1 cellular context compared by ENCODE assay signal in the genomic region with DNA sequence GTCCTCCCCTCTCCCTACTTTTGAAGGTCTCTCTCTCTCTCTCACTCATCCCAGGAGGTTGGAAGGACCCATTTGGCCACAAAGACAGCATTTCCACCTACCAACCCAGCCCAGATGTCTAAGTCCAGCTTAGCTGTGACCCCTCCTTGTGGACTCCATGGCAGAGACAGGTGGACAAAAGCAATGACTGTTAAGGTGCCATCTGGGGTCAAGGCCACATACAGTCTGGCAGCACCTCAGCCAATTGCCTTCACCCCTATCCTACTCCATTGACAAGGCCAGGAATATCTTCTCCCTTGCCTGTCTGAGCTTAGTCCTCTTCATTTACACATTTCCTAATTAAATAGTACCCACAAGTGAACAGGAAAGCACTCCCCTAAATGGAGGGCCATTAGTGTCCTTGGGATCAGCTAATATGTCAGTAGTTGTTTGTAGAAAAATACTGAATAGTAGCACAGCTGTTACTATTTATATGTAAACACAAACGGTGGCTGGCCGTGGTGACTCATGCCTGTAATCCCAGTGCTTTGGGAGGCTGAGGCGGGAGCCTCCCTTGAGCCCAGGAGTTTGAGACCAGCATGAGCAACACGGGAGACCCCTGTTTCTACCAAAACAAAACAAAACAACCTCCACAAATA.
TF ChIP-seq lines count a peak whose summit lies in the region.

No MANE protein-coding gene starts in this region.

TF ChIP-seq in HepG2, 621 proteins besides CTCF, POLR2A, EP300 and RAD21 (continued from another document and continues in another):
- TF ChIP-seq, protein P1, sequence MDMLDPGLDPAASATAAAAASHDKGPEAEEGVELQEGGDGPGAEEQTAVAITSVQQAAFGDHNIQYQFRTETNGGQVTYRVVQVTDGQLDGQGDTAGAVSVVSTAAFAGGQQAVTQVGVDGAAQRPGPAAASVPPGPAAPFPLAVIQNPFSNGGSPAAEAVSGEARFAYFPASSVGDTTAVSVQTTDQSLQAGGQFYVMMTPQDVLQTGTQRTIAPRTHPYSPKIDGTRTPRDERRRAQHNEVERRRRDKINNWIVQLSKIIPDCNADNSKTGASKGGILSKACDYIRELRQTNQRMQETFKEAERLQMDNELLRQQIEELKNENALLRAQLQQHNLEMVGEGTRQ (IDR thresholded peaks at IDR 0.05; ENCODE audit: low read depth, low read length) = no peak
- TF ChIP-seq, protein P1 (CRISPR knock-in tag; IDR thresholded peaks at IDR 0.05; ENCODE audit: borderline replicate concordance) = no peak; the same call in 1 of the 2 replicates
- TF ChIP-seq ZSCAN31 (CRISPR knock-in tag; IDR thresholded peaks at IDR 0.05; ENCODE audit: low read depth) (peak; percentile 51; the same call in 1 of the 2 replicates), EEA1 (CRISPR knock-in tag; IDR thresholded peaks at IDR 0.05; ENCODE audit: borderline replicate concordance) (no peak), MEIS2 (CRISPR knock-in tag; IDR thresholded peaks at IDR 0.05) (peak; percentile 84; the same call in 1 of the 2 replicates), ZNF205 (CRISPR knock-in tag; IDR thresholded peaks at IDR 0.05) (no peak), ZKSCAN1 (IDR thresholded peaks at IDR 0.05; ENCODE audit: low read length) (no peak), ASH2L (IDR thresholded peaks at IDR 0.05; ENCODE audit: insufficient read length, low read depth, low read length) (peak; percentile 93), HMGA1 (CRISPR knock-in tag; conservative IDR thresholded peaks at IDR 0.05) (no peak), MXD1 (CRISPR knock-in tag; IDR thresholded peaks at IDR 0.05) (no peak), ZFY (CRISPR knock-in tag; IDR thresholded peaks at IDR 0.05) (0 out of 2 replicates have a peak, but pooled peaks have one; percentile 6), HMG20B (CRISPR knock-in tag; conservative IDR thresholded peaks at IDR 0.05) (no peak; the same call in 1 of the 2 replicates), ZC3H4 (CRISPR knock-in tag; IDR thresholded peaks at IDR 0.05; ENCODE audit: borderline replicate concordance) (no peak), TOPORS (CRISPR knock-in tag; IDR thresholded peaks at IDR 0.05) (peak; percentile 76; the same call in 1 of the 2 replicates), ARID3A (IDR thresholded peaks at IDR 0.05; ENCODE audit: low read depth, low read length) (peak; percentile 60), RFXAP (CRISPR knock-in tag; IDR thresholded peaks at IDR 0.05; ENCODE audit: borderline replicate concordance) (no peak), ZIK1 (CRISPR knock-in tag; IDR thresholded peaks at IDR 0.05; ENCODE audit: borderline replicate concordance, low read depth) (no peak), ZNF431 (CRISPR knock-in tag; IDR thresholded peaks at IDR 0.05; ENCODE audit: borderline replicate concordance, low read depth) (no peak; the same call in 1 of the 2 replicates), YEATS4 (CRISPR knock-in tag; IDR thresholded peaks at IDR 0.05; ENCODE audit: borderline replicate concordance) (no peak; the same call in 1 of the 2 replicates), ZNF790 (CRISPR knock-in tag; IDR thresholded peaks at IDR 0.05; ENCODE audit: borderline replicate concordance) (no peak), ZNF317 (CRISPR knock-in tag; IDR thresholded peaks at IDR 0.05) (peak; percentile 75), TCF7 (IDR thresholded peaks at IDR 0.05; ENCODE audit: low read depth) (peak; percentile 57; the same call in 1 of the 2 replicates), ZBTB21 (CRISPR knock-in tag; IDR thresholded peaks at IDR 0.05) (no peak), ZNF331 (CRISPR knock-in tag; IDR thresholded peaks at IDR 0.05) (0 out of 2 replicates have a peak, but pooled peaks have one; percentile 66), ZNF207 (IDR thresholded peaks at IDR 0.05; ENCODE audit: borderline replicate concordance) (no peak), THAP11 (CRISPR knock-in tag; IDR thresholded peaks at IDR 0.05) (peak; percentile 49), ZBTB7B (CRISPR knock-in tag; IDR thresholded peaks at IDR 0.05) (peak; percentile 70; the same call in 1 of the 2 replicates), KDM2A (CRISPR knock-in tag; IDR thresholded peaks at IDR 0.05; ENCODE audit: borderline replicate concordance, low read depth) (no peak), DNMT3B (CRISPR knock-in tag; conservative IDR thresholded peaks at IDR 0.05) (peak; percentile 50; the same call in 1 of the 2 replicates), HNF4G (IDR thresholded peaks at IDR 0.05; ENCODE audit: borderline replicate concordance, low read depth, low read length) (peak; percentile 64), HNF4G (CRISPR knock-in tag; IDR thresholded peaks at IDR 0.05; ENCODE audit: borderline replicate concordance, low read depth) (peak; percentile 50; the same call in 1 of the 2 replicates), WIZ (CRISPR knock-in tag; IDR thresholded peaks at IDR 0.05) (peak; percentile 77), SMARCE1 (IDR thresholded peaks at IDR 0.05; ENCODE audit: borderline replicate concordance) (no peak), ZNF468 (CRISPR knock-in tag; IDR thresholded peaks at IDR 0.05) (no peak), ZNF136 (CRISPR knock-in tag; IDR thresholded peaks at IDR 0.05; ENCODE audit: low read depth) (no peak), AHDC1 (CRISPR knock-in tag; IDR thresholded peaks at IDR 0.05; ENCODE audit: borderline replicate concordance) (peak; percentile 79; the same call in 1 of the 2 replicates), CENPT (CRISPR knock-in tag; IDR thresholded peaks at IDR 0.05; ENCODE audit: low read depth) (no peak), NPAS2 (CRISPR knock-in tag; IDR thresholded peaks at IDR 0.05; ENCODE audit: borderline replicate concordance) (no peak), FOXO1 (CRISPR knock-in tag; IDR thresholded peaks at IDR 0.05) (peak; percentile 61), SP2 (CRISPR knock-in tag; IDR thresholded peaks at IDR 0.05) (no peak), NR1H2 (CRISPR knock-in tag; IDR thresholded peaks at IDR 0.05; ENCODE audit: borderline replicate concordance, low read depth) (no peak), YY1 (IDR thresholded peaks at IDR 0.05; ENCODE audit: insufficient read depth, insufficient replicate concordance, low read depth, low read length) (peak; percentile 22), ZNF775 (CRISPR knock-in tag; IDR thresholded peaks at IDR 0.05; ENCODE audit: borderline replicate concordance) (no peak)
- TF ChIP-seq, protein P2, sequence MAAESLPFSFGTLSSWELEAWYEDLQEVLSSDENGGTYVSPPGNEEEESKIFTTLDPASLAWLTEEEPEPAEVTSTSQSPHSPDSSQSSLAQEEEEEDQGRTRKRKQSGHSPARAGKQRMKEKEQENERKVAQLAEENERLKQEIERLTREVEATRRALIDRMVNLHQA (CRISPR knock-in tag; IDR thresholded peaks at IDR 0.05) = no peak
- TF ChIP-seq, protein P3, sequence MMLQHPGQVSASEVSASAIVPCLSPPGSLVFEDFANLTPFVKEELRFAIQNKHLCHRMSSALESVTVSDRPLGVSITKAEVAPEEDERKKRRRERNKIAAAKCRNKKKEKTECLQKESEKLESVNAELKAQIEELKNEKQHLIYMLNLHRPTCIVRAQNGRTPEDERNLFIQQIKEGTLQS (CRISPR knock-in tag; IDR thresholded peaks at IDR 0.05) = peak; percentile 91
- TF ChIP-seq, protein P4, sequence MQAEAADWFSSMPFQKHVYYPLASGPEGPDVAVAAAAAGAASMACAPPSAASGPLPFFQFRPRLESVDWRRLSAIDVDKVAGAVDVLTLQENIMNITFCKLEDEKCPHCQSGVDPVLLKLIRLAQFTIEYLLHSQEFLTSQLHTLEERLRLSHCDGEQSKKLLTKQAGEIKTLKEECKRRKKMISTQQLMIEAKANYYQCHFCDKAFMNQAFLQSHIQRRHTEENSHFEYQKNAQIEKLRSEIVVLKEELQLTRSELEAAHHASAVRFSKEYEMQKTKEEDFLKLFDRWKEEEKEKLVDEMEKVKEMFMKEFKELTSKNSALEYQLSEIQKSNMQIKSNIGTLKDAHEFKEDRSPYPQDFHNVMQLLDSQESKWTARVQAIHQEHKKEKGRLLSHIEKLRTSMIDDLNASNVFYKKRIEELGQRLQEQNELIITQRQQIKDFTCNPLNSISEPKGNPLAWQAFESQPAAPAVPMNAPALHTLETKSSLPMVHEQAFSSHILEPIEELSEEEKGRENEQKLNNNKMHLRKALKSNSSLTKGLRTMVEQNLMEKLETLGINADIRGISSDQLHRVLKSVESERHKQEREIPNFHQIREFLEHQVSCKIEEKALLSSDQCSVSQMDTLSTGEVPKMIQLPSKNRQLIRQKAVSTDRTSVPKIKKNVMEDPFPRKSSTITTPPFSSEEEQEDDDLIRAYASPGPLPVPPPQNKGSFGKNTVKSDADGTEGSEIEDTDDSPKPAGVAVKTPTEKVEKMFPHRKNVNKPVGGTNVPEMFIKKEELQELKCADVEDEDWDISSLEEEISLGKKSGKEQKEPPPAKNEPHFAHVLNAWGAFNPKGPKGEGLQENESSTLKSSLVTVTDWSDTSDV (CRISPR knock-in tag; IDR thresholded peaks at IDR 0.05) = no peak
- TF ChIP-seq, protein P5, sequence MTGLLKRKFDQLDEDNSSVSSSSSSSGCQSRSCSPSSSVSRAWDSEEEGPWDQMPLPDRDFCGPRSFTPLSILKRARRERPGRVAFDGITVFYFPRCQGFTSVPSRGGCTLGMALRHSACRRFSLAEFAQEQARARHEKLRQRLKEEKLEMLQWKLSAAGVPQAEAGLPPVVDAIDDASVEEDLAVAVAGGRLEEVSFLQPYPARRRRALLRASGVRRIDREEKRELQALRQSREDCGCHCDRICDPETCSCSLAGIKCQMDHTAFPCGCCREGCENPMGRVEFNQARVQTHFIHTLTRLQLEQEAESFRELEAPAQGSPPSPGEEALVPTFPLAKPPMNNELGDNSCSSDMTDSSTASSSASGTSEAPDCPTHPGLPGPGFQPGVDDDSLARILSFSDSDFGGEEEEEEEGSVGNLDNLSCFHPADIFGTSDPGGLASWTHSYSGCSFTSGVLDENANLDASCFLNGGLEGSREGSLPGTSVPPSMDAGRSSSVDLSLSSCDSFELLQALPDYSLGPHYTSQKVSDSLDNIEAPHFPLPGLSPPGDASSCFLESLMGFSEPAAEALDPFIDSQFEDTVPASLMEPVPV (CRISPR knock-in tag; IDR thresholded peaks at IDR 0.05) = no peak
